13 cellular contexts compared by ENCODE assay signal in genomic region chr2:195320416-195320973, GRCh38.
DNase-seq lines count a peak whose midpoint lies in the region; ATAC-seq and TF ChIP-seq lines count a peak whose summit lies in the region.
"Had no signal": no experiment of that assay in that cellular context is flagged by ENCODE, and none has a peak within 500 bp of the region (broad histone marks: within the 10 kb centered on the region; RNA-seq: fewer than 3 reads in every experiment).

No MANE protein-coding gene starts in this region.

- peak overlapping the region; percentile 82 for H3K27ac Mint-ChIP-seq in MCF 10A (ENCODE audit: low read depth, unreplicated experiment)
- no peak overlapping the region for H3K27ac Mint-ChIP-seq in stimulated activated naive B cell treated with anti-CD40 and anti-IgM and Interleukin-4, amounts not matched to agents 10 μg/mL and 1 μg/mL and 100 μg/mL, for 72 hours
- H3K27ac Mint-ChIP-seq in GM23338 = no peak overlapping the region
- H3K27ac Mint-ChIP-seq: activated naive CD4-positive, alpha-beta T cell treated with anti-CD3 and anti-CD28 coated beads, Interleukin-2, amount 50 U/mL, for 24 hours; progenitor cell of endocrine pancreas had no signal

- no peak overlapping the region for H3K4me3 ChIP-seq in breast epithelium
- no peak overlapping the region for H3K4me3 ChIP-seq in GM23338
- no peak overlapping the region for H3K4me3 ChIP-seq in smooth muscle cell

- H3K4me3 Mint-ChIP-seq in MCF 10A (ENCODE audit: unreplicated experiment) (peak overlapping the region; percentile 16), GM23338 (no peak overlapping the region)
- no peak overlapping the region for H3K4me3 Mint-ChIP-seq in stimulated activated naive B cell treated with anti-CD40 and anti-IgM and Interleukin-4, amounts not matched to agents 10 μg/mL and 1 μg/mL and 100 μg/mL, for 72 hours
- H3K4me3 Mint-ChIP-seq: activated naive CD4-positive, alpha-beta T cell treated with anti-CD3 and anti-CD28 coated beads, Interleukin-2, amount 50 U/mL, for 24 hours had no signal

- H3K27me3 ChIP-seq in breast epithelium = no peaks in the 10 kb centered on the region
- no peaks in the 10 kb centered on the region for H3K27me3 ChIP-seq in GM23338 (ENCODE audit: insufficient read depth)
- H3K27me3 ChIP-seq in smooth muscle cell (ENCODE audit: low read depth) = no peaks in the 10 kb centered on the region

- no peak overlapping the region for H3K4me2 ChIP-seq in GM23338
- H3K4me2 ChIP-seq in smooth muscle cell = no peak overlapping the region

- TF ChIP-seq CTCF in MCF 10A (IDR thresholded peaks at IDR 0.05; ENCODE audit: unreplicated experiment) (no peak), breast epithelium (IDR thresholded peaks at IDR 0.05) (no peak), GM23338 (conservative IDR thresholded peaks at IDR 0.05; ENCODE audit: low read depth in 2 of 2) (no peak), smooth muscle cell (IDR thresholded peaks at IDR 0.05; ENCODE audit: borderline replicate concordance, insufficient read depth, poor library complexity, severe bottlenecking) (no peak)

- H2AFZ ChIP-seq in GM23338 (no peak overlapping the region), smooth muscle cell (ENCODE audit: low read depth) (no peak overlapping the region)

- no peaks in the 10 kb centered on the region for H3K9me2 ChIP-seq in GM23338 (ENCODE audit: insufficient read depth)

- ATAC-seq in HG02642 (IDR thresholded peaks at IDR 0.05; ENCODE audit: poor library complexity, unreplicated experiment) (peak; percentile 80), HG03558 (IDR thresholded peaks at IDR 0.05; ENCODE audit: extremely low read depth, unreplicated experiment) (peak; percentile 67), GM23338 (no peak)
- ATAC-seq in stimulated activated naive B cell treated with anti-CD40 and anti-IgM and Interleukin-4, amounts not matched to agents 10 μg/mL and 1 μg/mL and 100 μg/mL, for 72 hours (replicated peaks) = peak; percentile 38 to 49

- H3K79me2 ChIP-seq in GM23338 (replicated peaks; ENCODE audit: insufficient read depth) (no peaks in the 10 kb centered on the region), smooth muscle cell (ENCODE audit: low read depth) (no peaks in the 10 kb centered on the region)

- H3K36me3 Mint-ChIP-seq in MCF 10A (ENCODE audit: insufficient read depth, unreplicated experiment) (no peaks in the 10 kb centered on the region), GM23338 (ENCODE audit: low read depth) (no peaks in the 10 kb centered on the region)
- H3K36me3 Mint-ChIP-seq in stimulated activated naive B cell treated with anti-CD40 and anti-IgM and Interleukin-4, amounts not matched to agents 10 μg/mL and 1 μg/mL and 100 μg/mL, for 72 hours = no peaks in the 10 kb centered on the region
- H3K36me3 Mint-ChIP-seq: activated naive CD4-positive, alpha-beta T cell treated with anti-CD3 and anti-CD28 coated beads, Interleukin-2, amount 50 U/mL, for 24 hours had no signal

- no peaks in the 10 kb centered on the region for H3K4me1 ChIP-seq in breast epithelium
- H3K4me1 ChIP-seq in GM23338 (ENCODE audit: insufficient read depth) = no peaks in the 10 kb centered on the region
- H3K4me1 ChIP-seq in smooth muscle cell (ENCODE audit: low read depth) = no peaks in the 10 kb centered on the region

- H4K20me1 ChIP-seq in GM23338 (replicated peaks; ENCODE audit: insufficient read depth) (no peaks in the 10 kb centered on the region), smooth muscle cell (ENCODE audit: low read depth) (no peaks in the 10 kb centered on the region)

- WGBS in smooth muscle cell (ENCODE audit: low lambda C conversion rate) = 93% methylated on average over 1 of the region's 1 CpG

- intact Hi-C loops in MCF 10A (cut with micrococcal nuclease) (loop anchor here (5.0 kb wide), 1 partner anchor 92 kb away; no protein-coding TSS in a partner anchor), breast epithelium (cut with DNase I; ENCODE audit: low total_unique reads) (no loop called here)

- no peak for DNase-seq in MCF 10A (ENCODE audit: unreplicated experiment)
- DNase-seq in breast epithelium (ENCODE audit: low spot score in 2 of 2) = no peak
- DNase-seq in stimulated activated naive B cell treated with anti-CD40 and anti-IgM and Interleukin-4, amounts not matched to agents 10 μg/mL and 1 μg/mL and 100 μg/mL, for 72 hours = no peak
- no peak for DNase-seq in GM23338 (ENCODE audit: low spot score)
- DNase-seq in DMS79 treated with DMSO at 0.1 percent for 48 hours (lab: John Stamatoyannopoulos, UW) = no peak
- DNase-seq in smooth muscle cell (lab: John Stamatoyannopoulos, UW; ENCODE audit: unreplicated experiment) = no peak
- DNase-seq: activated CD4-positive, alpha-beta T cell treated with anti-CD3 and anti-CD28 coated beads, Interleukin-2, amount 50 U/mL, for 1 hour; mesendoderm; Right ventricle myocardium superior had no signal

- H3K36me3 ChIP-seq in breast epithelium (no peaks in the 10 kb centered on the region), GM23338 (ENCODE audit: insufficient read depth) (no peaks in the 10 kb centered on the region), smooth muscle cell (ENCODE audit: low read depth) (no peaks in the 10 kb centered on the region)

- H3K4me1 Mint-ChIP-seq in MCF 10A (ENCODE audit: insufficient read depth, unreplicated experiment) (peaks cover 31% of the 10 kb centered on the region), GM23338 (no peaks in the 10 kb centered on the region)
- no peaks in the 10 kb centered on the region for H3K4me1 Mint-ChIP-seq in stimulated activated naive B cell treated with anti-CD40 and anti-IgM and Interleukin-4, amounts not matched to agents 10 μg/mL and 1 μg/mL and 100 μg/mL, for 72 hours

- CTCF ChIA-PET in MCF 10A (lab: Yijun Ruan, JAX) = interaction anchor here (0.6 to 3.4 kb wide), 7 partner anchors 340 to 1626 kb away, joined by 3 to 23 read pairs (median 4); partner anchors contain the start of gene DNAH7

- TF ChIP-seq POLR2A in breast epithelium (IDR thresholded peaks at IDR 0.05) = no peak

- H3K27ac ChIP-seq in breast epithelium (no peak overlapping the region), GM23338 (ENCODE audit: low read depth) (no peak overlapping the region), smooth muscle cell (ENCODE audit: low read depth) (no peak overlapping the region)

- BruUV-seq in MCF 10A (replicated peaks; lab: Mats Ljungman, UMichigan) = no TSS peak

- POLR2A ChIA-PET in MCF 10A (lab: Yijun Ruan, JAX) = interaction anchor here (0.8 to 8.2 kb wide), 5 partner anchors 43 to 346 kb away, joined by 3 to 107 read pairs (median 4); partner anchors contain the start of gene SLC39A10

- no peaks in the 10 kb centered on the region for H3K27me3 Mint-ChIP-seq in MCF 10A (ENCODE audit: insufficient read depth, unreplicated experiment)
- no peaks in the 10 kb centered on the region for H3K27me3 Mint-ChIP-seq in stimulated activated naive B cell treated with anti-CD40 and anti-IgM and Interleukin-4, amounts not matched to agents 10 μg/mL and 1 μg/mL and 100 μg/mL, for 72 hours
- H3K27me3 Mint-ChIP-seq in GM23338 (ENCODE audit: insufficient read depth, low read depth, poor library complexity) = no peaks in the 10 kb centered on the region
- H3K27me3 Mint-ChIP-seq: activated naive CD4-positive, alpha-beta T cell treated with anti-CD3 and anti-CD28 coated beads, Interleukin-2, amount 50 U/mL, for 24 hours; progenitor cell of endocrine pancreas had no signal

- no peaks in the 10 kb centered on the region for H3F3A ChIP-seq in GM23338 (replicated peaks; ENCODE audit: low read depth)
- H3F3A ChIP-seq in smooth muscle cell (ENCODE audit: low read depth) = no peaks in the 10 kb centered on the region

- no peak overlapping the region for H3K9ac ChIP-seq in smooth muscle cell (ENCODE audit: low read depth)

- H3K9me3 Mint-ChIP-seq in MCF 10A (ENCODE audit: unreplicated experiment) (no peaks in the 10 kb centered on the region), GM23338 (no peaks in the 10 kb centered on the region)
- peaks cover 0 to 4% of the 10 kb centered on the region in 2 donors for H3K9me3 Mint-ChIP-seq in stimulated activated naive B cell treated with anti-CD40 and anti-IgM and Interleukin-4, amounts not matched to agents 10 μg/mL and 1 μg/mL and 100 μg/mL, for 72 hours

- H3K9me3 ChIP-seq in breast epithelium (no peaks in the 10 kb centered on the region), smooth muscle cell (replicated peaks; ENCODE audit: low read depth) (no peaks in the 10 kb centered on the region)

TF ChIP-seq in GM23338, 12 proteins besides CTCF, POLR2A, EP300 and RAD21 (continues in another document):
- TF ChIP-seq REST (IDR thresholded peaks at IDR 0.05; ENCODE audit: unreplicated experiment) = no peak
- TF ChIP-seq EZH2 (IDR thresholded peaks at IDR 0.05; ENCODE audit: low read depth, unreplicated experiment) = no peak
- TF ChIP-seq EZH2phosphoT487 (IDR thresholded peaks at IDR 0.05; ENCODE audit: unreplicated experiment) = no peak
- no peak for TF ChIP-seq ZNF331 (CRISPR knock-in tag; IDR thresholded peaks at IDR 0.05; ENCODE audit: low read depth)
- TF ChIP-seq JUNB (IDR thresholded peaks at IDR 0.05; ENCODE audit: unreplicated experiment) = no peak
